ENCODE assay signal across 11 cellular contexts in the genomic region with DNA sequence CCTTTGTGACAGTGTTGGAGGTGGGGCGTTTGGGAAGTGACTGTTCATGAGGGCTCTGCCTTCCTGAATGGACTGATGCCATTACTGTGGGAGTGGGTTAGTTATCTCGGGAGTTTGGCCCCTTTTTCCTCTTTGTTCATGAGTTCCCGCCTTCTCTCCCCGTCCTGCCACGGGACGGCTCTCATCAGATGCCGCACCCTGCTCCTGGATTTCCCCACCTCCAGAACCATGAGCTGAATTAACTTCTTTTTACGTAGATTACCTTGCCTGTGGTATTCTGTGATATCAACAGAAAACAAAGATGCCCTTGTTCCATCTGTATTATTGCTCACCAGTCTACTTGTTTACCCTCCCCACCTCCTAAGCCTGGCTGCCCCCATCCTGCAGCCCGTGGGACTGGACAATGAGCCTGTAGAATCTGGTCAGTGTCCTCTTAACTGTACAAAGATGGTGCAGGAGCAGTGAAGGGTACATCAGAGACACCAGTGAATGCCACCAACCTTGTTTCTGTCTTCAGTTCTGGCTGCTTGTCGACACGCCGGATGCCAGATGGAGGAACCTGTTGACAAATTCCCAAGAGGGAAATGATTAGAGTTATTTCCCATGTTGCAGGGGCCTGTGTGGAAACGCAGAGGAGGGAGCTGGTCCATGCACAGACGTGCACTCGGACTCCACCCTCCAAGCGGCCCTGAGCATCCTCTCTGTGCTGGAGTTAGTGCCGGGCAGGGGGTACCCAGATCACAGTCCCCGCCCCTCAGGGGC.
"Had no signal": no experiment of that assay in that cellular context is flagged by ENCODE, and none has a peak within 500 bp of the region (broad histone marks: within the 10 kb centered on the region; RNA-seq: fewer than 3 reads in every experiment).

No MANE protein-coding gene starts in this region.

- H3K36me3 ChIP-seq: lower lobe of right lung had no signal

- H3K9me3 ChIP-seq: lower lobe of right lung had no signal

- H3K27ac ChIP-seq: epithelial cell of prostate, lower lobe of right lung had no signal

- H3K27ac Mint-ChIP-seq: activated naive CD4-positive, alpha-beta T cell treated with anti-CD3 and anti-CD28 coated beads for 36 hours; activated T-helper 17 cell treated with anti-CD3 and anti-CD28 coated beads, Interleukin-2, amount 50 U/mL, for 72 hours; nephron progenitor cell had no signal

- H3K4me3 ChIP-seq: lower lobe of right lung had no signal

- DNase-seq: activated CD4-positive, alpha-beta T cell treated with anti-CD3 and anti-CD28 coated beads, Interleukin-2, amount 50 U/mL, for 48 hours; activated CD4-positive, CD25-positive, alpha-beta regulatory T cell treated with anti-CD3 and anti-CD28 coated beads, Interleukin-2, amount 50 U/mL, for 72 hours; activated naive CD4-positive, alpha-beta T cell treated with anti-CD3 and anti-CD28 coated beads for 36 hours; dermis blood vessel endothelial cell; left cardiac atrium; lower lobe of right lung; nephron progenitor cell; stimulated activated CD4-positive, alpha-beta T cell treated with anti-CD3 and anti-CD28 coated beads, Interleukin-1b, Interleukin-23, amount 100 ng/mL, for 48 hours; T-helper 9 cell had no signal

- ATAC-seq: activated T-helper 17 cell treated with anti-CD3 and anti-CD28 coated beads, Interleukin-2, amount 50 U/mL, for 72 hours; left cardiac atrium; lower lobe of right lung had no signal

- H3K9me3 Mint-ChIP-seq: activated T-helper 17 cell treated with anti-CD3 and anti-CD28 coated beads, Interleukin-2, amount 50 U/mL, for 72 hours had no signal
